ENCODE assay signal across 8 cellular contexts in the genomic region with DNA sequence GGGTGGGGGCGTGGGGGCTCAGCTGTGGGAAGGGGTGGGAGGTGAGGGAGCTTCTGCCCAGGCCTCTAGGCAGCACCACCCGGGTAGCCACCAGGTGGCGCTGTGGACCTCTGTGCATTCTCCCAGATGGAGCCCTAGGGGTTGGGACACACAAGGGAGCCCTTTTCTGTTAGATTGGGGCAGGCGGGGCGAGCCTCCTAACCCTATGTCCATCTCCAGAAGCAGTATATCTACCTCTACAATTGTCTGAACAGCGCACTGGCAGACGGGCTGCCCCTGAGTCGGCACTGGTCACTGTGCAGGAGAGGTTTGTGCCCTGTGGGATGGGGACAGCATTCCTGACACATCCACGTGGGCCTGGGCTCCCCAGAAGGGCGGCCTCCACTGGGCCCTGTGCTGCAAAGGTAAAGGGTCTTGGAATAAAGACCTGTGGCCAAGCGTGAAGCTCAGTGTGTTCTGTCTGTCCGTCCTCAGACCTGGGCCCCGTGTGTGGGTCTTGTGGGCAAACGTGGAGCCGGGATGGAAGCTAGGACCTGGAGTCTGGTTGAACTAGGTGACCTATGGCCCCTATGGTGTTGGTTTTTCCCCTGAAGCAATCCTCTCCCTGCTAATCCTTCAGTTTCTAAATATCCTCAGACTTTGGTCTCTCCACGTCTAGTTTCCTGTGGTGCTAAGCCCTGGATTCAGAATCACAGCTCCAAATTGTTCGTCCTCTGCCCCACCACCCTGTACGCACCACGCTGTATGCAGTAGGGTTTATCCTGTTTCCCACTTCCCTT.
DNase-seq lines count a peak whose midpoint lies in the region; ATAC-seq and TF ChIP-seq lines count a peak whose summit lies in the region.

No MANE protein-coding gene starts in this region.

- H3K9ac ChIP-seq in Loucy (ENCODE audit: low read depth, low read length, poor library complexity, severe bottlenecking) = no peak overlapping the region

- H4K20me1 ChIP-seq in Loucy (ENCODE audit: insufficient read depth, low read length, poor library complexity, severe bottlenecking) = no peaks in the 10 kb centered on the region

- H3K4me1 ChIP-seq in Loucy (ENCODE audit: insufficient read depth, low read length, poor library complexity, severe bottlenecking) = peaks cover 14% of the 10 kb centered on the region

- H2AFZ ChIP-seq in Loucy (ENCODE audit: low read length) = no peak overlapping the region

- no peaks in the 10 kb centered on the region for H3K36me3 ChIP-seq in Loucy (ENCODE audit: insufficient read depth, low read length)

- H3K9me3 ChIP-seq in Loucy (ENCODE audit: insufficient read depth, low read depth, low read length) = no peaks in the 10 kb centered on the region

- H3K79me2 ChIP-seq in Loucy (ENCODE audit: insufficient read depth, low read length) = no peaks in the 10 kb centered on the region

- H3F3A ChIP-seq in Loucy (ENCODE audit: low read depth) = no peaks in the 10 kb centered on the region

- no peak overlapping the region for H3K4me2 ChIP-seq in Loucy (ENCODE audit: low read depth, low read length, poor library complexity, severe bottlenecking)

- peak; percentile 61 for DNase-seq in GM10266 (ENCODE audit: extremely low spot score)
- DNase-seq in T-helper 22 cell (ENCODE audit: low read depth) = peak; percentile 44
- DNase-seq in amygdala (lab: John Stamatoyannopoulos, UW) = peak in 45 of 56 donors; percentile 4 to 87 (median 34)
- peak; percentile 76 for DNase-seq in hepatic stellate cell (ENCODE audit: low spot score)
- peak; percentile 49 to 74 for DNase-seq in stimulated activated CD4-positive, alpha-beta T cell treated with anti-CD3 and anti-CD28 coated beads, Interleukin-12 subunit alpha, Interleukin-12 subunit beta, amount 100 ng/mL, for 24 hours (ENCODE audit: low read depth in 2 of 2)

- ATAC-seq in GM21737 (IDR thresholded peaks at IDR 0.05; ENCODE audit: unreplicated experiment) (no peak), HG02870 (IDR thresholded peaks at IDR 0.05; ENCODE audit: unreplicated experiment) (no peak)

- TF ChIP-seq CTCF in GM10266 (IDR thresholded peaks at IDR 0.05; ENCODE audit: control insufficient read depth, insufficient read depth, low read depth, missing control alignments) (peak; percentile 80), Loucy (conservative IDR thresholded peaks at IDR 0.05; ENCODE audit: low read length) (peak; percentile 66)

- H3K9me2 ChIP-seq in Loucy (replicated peaks; ENCODE audit: low read depth, low read length) = no peaks in the 10 kb centered on the region

- H3K27me3 ChIP-seq in Loucy (ENCODE audit: insufficient read depth, low read length, poor library complexity, severe bottlenecking) = no peaks in the 10 kb centered on the region

- no peak overlapping the region for H3K4me3 ChIP-seq in Loucy (ENCODE audit: low read length, poor library complexity, severe bottlenecking)
